Comparison of ENCODE assay signal across 21 cellular contexts in the genomic region with DNA sequence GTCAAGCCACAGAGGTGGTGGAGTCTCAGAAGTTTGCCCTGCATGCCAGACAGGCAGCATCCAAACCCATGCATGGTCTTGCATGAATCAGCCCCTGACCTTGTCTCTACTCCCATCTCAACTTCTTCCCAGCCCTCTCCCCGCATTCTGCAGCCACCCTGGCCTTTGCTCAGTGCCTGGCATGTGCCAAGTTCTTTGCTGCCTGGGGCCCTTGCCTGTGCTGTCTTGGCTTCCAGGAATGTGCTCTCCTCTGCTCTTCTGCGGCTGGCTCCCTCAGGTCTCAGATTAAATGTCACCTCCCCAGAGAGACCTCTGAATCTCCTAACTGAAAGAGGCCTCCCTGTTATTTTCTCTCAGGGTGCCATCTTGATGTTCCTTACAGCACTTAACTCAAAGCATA. TPM values are rescaled to one million over a fixed set of nuclear protein-coding genes. Genes with fewer than 3 reads are reported as not detected.
DNase-seq lines count a peak whose midpoint lies in the region; TF ChIP-seq lines count a peak whose summit lies in the region.
"Had no signal": no experiment of that assay in that cellular context is flagged by ENCODE, and none has a peak within 500 bp of the region (broad histone marks: within the 10 kb centered on the region; RNA-seq: fewer than 3 reads in every experiment).

No MANE protein-coding gene starts in this region.

- H3K4me2 ChIP-seq in neuronal stem cell (ENCODE audit: insufficient read depth, low read length, poor library complexity, severe bottlenecking): no peak overlapping the region
- H3K4me2 ChIP-seq: KMS-11 had no signal

- CTCF ChIA-PET in Caco-2 (lab: Charles Lee): no interaction called here

- no peaks in the 10 kb centered on the region for H3K27me3 Mint-ChIP-seq in Caco-2 (ENCODE audit: insufficient read depth, unreplicated experiment)
- H3K27me3 Mint-ChIP-seq in chondrocyte (ENCODE audit: low read depth): no peaks in the 10 kb centered on the region
- no peaks in the 10 kb centered on the region for H3K27me3 Mint-ChIP-seq in T-helper 2 cell treated with Interferon-gamma antibody and Interleukin-4, amounts not matched to agents 5 μg/mL and 100 μg/mL, for 36 hours (ENCODE audit: low read depth)
- H3K27me3 Mint-ChIP-seq: CD4-positive, CD25-positive, alpha-beta regulatory T cell; naive thymus-derived CD4-positive, alpha-beta T cell had no signal

- POLR2A ChIA-PET in Caco-2 (lab: Charles Lee): no interaction called here

- H3K27me3 ChIP-seq in Caco-2 (replicated peaks; ENCODE audit: control insufficient read depth, insufficient read depth, low read length): no peaks in the 10 kb centered on the region
- H3K27me3 ChIP-seq in neuronal stem cell (ENCODE audit: control insufficient read depth in 3 of 3, insufficient read depth in 3 of 3, low read depth in 1 of 3, low read length in 3 of 3): peaks cover 0 to 6% (median 0%) of the 10 kb centered on the region in 3 experiments
- no peaks in the 10 kb centered on the region for H3K27me3 ChIP-seq in sigmoid colon

- no peak overlapping the region for H2BK12ac ChIP-seq in neuronal stem cell (ENCODE audit: low read length)

- H2BK5ac ChIP-seq in neuronal stem cell (ENCODE audit: low read length): peak overlapping the region; percentile 21

- no peak overlapping the region for H2AK5ac ChIP-seq in neuronal stem cell (ENCODE audit: low read depth, low read length)

- H3K9me3 Mint-ChIP-seq in Caco-2 (ENCODE audit: unreplicated experiment) (no peaks in the 10 kb centered on the region), chondrocyte (ENCODE audit: low read depth) (no peaks in the 10 kb centered on the region)
- H3K9me3 Mint-ChIP-seq in T-helper 2 cell treated with Interferon-gamma antibody and Interleukin-4, amounts not matched to agents 5 μg/mL and 100 μg/mL, for 36 hours: no peaks in the 10 kb centered on the region
- H3K9me3 Mint-ChIP-seq: CD4-positive, CD25-positive, alpha-beta regulatory T cell; naive thymus-derived CD4-positive, alpha-beta T cell had no signal

- intact Hi-C loops in Caco-2 (cut with micrococcal nuclease; ENCODE audit: unreplicated experiment): no loop called here
- intact Hi-C loops in sigmoid colon (cut with DNase I): no loop called here

- H3K4me3 Mint-ChIP-seq in Caco-2 (ENCODE audit: unreplicated experiment) (no peak overlapping the region), chondrocyte (ENCODE audit: unreplicated experiment) (no peak overlapping the region)
- no peak overlapping the region for H3K4me3 Mint-ChIP-seq in T-helper 2 cell treated with Interferon-gamma antibody and Interleukin-4, amounts not matched to agents 5 μg/mL and 100 μg/mL, for 36 hours
- H3K4me3 Mint-ChIP-seq: naive thymus-derived CD4-positive, alpha-beta T cell; T-helper 17 cell had no signal

- H3K9me3 ChIP-seq in Caco-2 (no peaks in the 10 kb centered on the region), neuronal stem cell (replicated peaks in 1 of 2; ENCODE audit: control insufficient read depth in 2 of 2, insufficient read depth in 1 of 2, low read depth in 1 of 2, low read length in 2 of 2) (no peaks in the 10 kb centered on the region), sigmoid colon (no peaks in the 10 kb centered on the region)

- no peak overlapping the region for H2BK120ac ChIP-seq in neuronal stem cell (ENCODE audit: low read depth, low read length)

- no peak overlapping the region for H3K9ac ChIP-seq in neuronal stem cell (ENCODE audit: low read depth, low read length, poor library complexity)
- H3K9ac ChIP-seq: KMS-11 had no signal

- no peak overlapping the region for H3K18ac ChIP-seq in neuronal stem cell (ENCODE audit: low read length)

- H3K27ac ChIP-seq in neuronal stem cell (replicated peaks; ENCODE audit: low read length): no peak overlapping the region
- no peak overlapping the region for H3K27ac ChIP-seq in sigmoid colon
- H3K27ac ChIP-seq: KMS-11 had no signal

- no peak overlapping the region for H2BK15ac ChIP-seq in neuronal stem cell (ENCODE audit: low read length)

- H3K4ac ChIP-seq in neuronal stem cell (ENCODE audit: low read length): no peak overlapping the region

- no peaks in the 10 kb centered on the region for H3K79me1 ChIP-seq in neuronal stem cell (ENCODE audit: low read depth, low read length)

- H3K4me1 Mint-ChIP-seq in Caco-2 (ENCODE audit: low read depth, unreplicated experiment) (peaks cover 7% of the 10 kb centered on the region), chondrocyte (ENCODE audit: low read depth) (peaks cover 21% of the 10 kb centered on the region)
- H3K4me1 Mint-ChIP-seq in T-helper 2 cell treated with Interferon-gamma antibody and Interleukin-4, amounts not matched to agents 5 μg/mL and 100 μg/mL, for 36 hours (ENCODE audit: low read depth): no peaks in the 10 kb centered on the region
- H3K4me1 Mint-ChIP-seq: CD4-positive, CD25-positive, alpha-beta regulatory T cell had no signal

- TF ChIP-seq POLR2A in sigmoid colon (IDR thresholded peaks at IDR 0.05): no peak

- H3K4me1 ChIP-seq in Caco-2: peaks cover 8% of the 10 kb centered on the region; the same call in 1 of the 2 replicates
- peaks cover 5 to 6% of the 10 kb centered on the region in 2 donors for H3K4me1 ChIP-seq in neuronal stem cell (ENCODE audit: control insufficient read depth in 2 of 2, insufficient read depth in 1 of 2, low read depth in 1 of 2, low read length in 2 of 2)
- H3K4me1 ChIP-seq in sigmoid colon: no peaks in the 10 kb centered on the region

- H4K91ac ChIP-seq in neuronal stem cell (ENCODE audit: low read depth, low read length, poor library complexity): no peak overlapping the region

- DNase-seq in Caco-2 (no peak), NCI-H69 (lab: John Stamatoyannopoulos, UW) (peak; percentile 11), chondrocyte (ENCODE audit: low spot score) (no peak), neuronal stem cell (ENCODE audit: low spot score) (no peak), NK-92 (lab: John Stamatoyannopoulos, UW; ENCODE audit: unreplicated experiment) (no peak), sigmoid colon (no peak), NCI-H524 (lab: John Stamatoyannopoulos, UW) (no peak)
- no peak for DNase-seq in T-helper 2 cell treated with Interferon-gamma antibody and Interleukin-4, amounts not matched to agents 5 μg/mL and 100 μg/mL, for 36 hours (ENCODE audit: low spot score)
- DNase-seq: activated gamma-delta T cell treated with Interleukin-2 at 50 U/mL for 16 hours; anterior cingulate cortex; CD4-positive, CD25-positive, alpha-beta regulatory T cell; DND-41; glutamatergic neuron; naive thymus-derived CD4-positive, alpha-beta T cell; NCI-H1105; NCI-H2227 treated with DMSO at 0.1 percent for 48 hours; NK-92 treated with Interleukin-12 subunit alpha and Interleukin-12 subunit beta, amount 100 ng/mL, for 24 hours; stimulated activated naive CD8-positive, alpha-beta T cell treated with anti-CD3 and anti-CD28 coated beads, Interleukin-15, Interleukin-2, amounts not matched to agents 100 U/mL and 50 U/mL, for 24 hours; T-helper 17 cell had no signal

- no peak overlapping the region for H3K14ac ChIP-seq in neuronal stem cell (ENCODE audit: low read length)

- no peak overlapping the region for H2AFZ ChIP-seq in neuronal stem cell (ENCODE audit: low read length)

- no peak overlapping the region for H3K23ac ChIP-seq in neuronal stem cell (ENCODE audit: low read depth, low read length, poor library complexity)

- no peak overlapping the region for H4K8ac ChIP-seq in neuronal stem cell (ENCODE audit: low read depth, low read length)

- TF ChIP-seq CTCF in Caco-2 (IDR thresholded peaks at IDR 0.05; ENCODE audit: insufficient read depth in 1 of 2, low read depth in 1 of 2, low read length in 1 of 2, severe bottlenecking in 1 of 2, unreplicated experiment in 1 of 2): no peak
- no peak for TF ChIP-seq CTCF in chondrocyte (IDR thresholded peaks at IDR 0.05)
- no peak for TF ChIP-seq CTCF in sigmoid colon (IDR thresholded peaks at IDR 0.05)

- WGBS in neuronal stem cell (ENCODE audit: extremely low coverage in 2 of 2, insufficient read length in 2 of 2, insufficient replicate concordance in 1 of 2), 2 donors: no CpG with 5 or more reads among the region's 2 CpGs
- 91 to 93% methylated on average over 2 of the region's 2 CpGs for WGBS in sigmoid colon, 2 donors

- H3K4me3 ChIP-seq in Caco-2 (ENCODE audit: low read depth, low read length) (no peak overlapping the region), neuronal stem cell (ENCODE audit: low read length in 2 of 2) (no peak overlapping the region), sigmoid colon (no peak overlapping the region)
- H3K4me3 ChIP-seq: lung had no signal

- H3K27ac Mint-ChIP-seq in Caco-2 (ENCODE audit: unreplicated experiment): peak overlapping the region; percentile 34
- H3K27ac Mint-ChIP-seq in chondrocyte (ENCODE audit: unreplicated experiment): peak overlapping the region; percentile 54
- no peak overlapping the region for H3K27ac Mint-ChIP-seq in T-helper 2 cell treated with Interferon-gamma antibody and Interleukin-4, amounts not matched to agents 5 μg/mL and 100 μg/mL, for 36 hours
- H3K27ac Mint-ChIP-seq: CD4-positive, CD25-positive, alpha-beta regulatory T cell; naive thymus-derived CD4-positive, alpha-beta T cell; T-helper 17 cell had no signal

- H3K36me3 Mint-ChIP-seq in Caco-2 (ENCODE audit: insufficient read depth, unreplicated experiment) (no peaks in the 10 kb centered on the region), chondrocyte (ENCODE audit: low read depth) (no peaks in the 10 kb centered on the region)
- no peaks in the 10 kb centered on the region for H3K36me3 Mint-ChIP-seq in T-helper 2 cell treated with Interferon-gamma antibody and Interleukin-4, amounts not matched to agents 5 μg/mL and 100 μg/mL, for 36 hours (ENCODE audit: low read depth)
- H3K36me3 Mint-ChIP-seq: CD4-positive, CD25-positive, alpha-beta regulatory T cell; naive thymus-derived CD4-positive, alpha-beta T cell had no signal

- H3K36me3 ChIP-seq in Caco-2 (ENCODE audit: control insufficient read depth, insufficient read depth, low read length) (no peaks in the 10 kb centered on the region), neuronal stem cell (replicated peaks in 1 of 2; ENCODE audit: control insufficient read depth in 2 of 2, insufficient read depth in 2 of 2, low read length in 2 of 2) (no peaks in the 10 kb centered on the region), sigmoid colon (peaks cover 0 to 10% (median 0%) of the 10 kb centered on the region in 4 donors)

- TF ChIP-seq EP300 in sigmoid colon (IDR thresholded peaks at IDR 0.05): no peak

- no TSS peak for BruUV-seq in Caco-2 (replicated peaks; lab: Mats Ljungman, UMichigan)

RNA-seq across cellular contexts. Expression of gene DRC3, which starts 17.6 kb away (rescaled TPM):
- total RNA-seq in Caco-2 (2022): 1.6 and 2.1 TPM in 2 replicates
- total RNA-seq in chondrocyte: 1.2 to 2.6 TPM (median 1.5 TPM) in 3 replicates
- polyA plus RNA-seq in neuronal stem cell (2013, experiment 1 of 2): 1.1 TPM
- 0.62 TPM for polyA plus RNA-seq in neuronal stem cell (2013, experiment 2 of 2)
- total RNA-seq in sigmoid colon: 1 to 10 TPM in 3 of 4 donors, under 1 TPM in 1; 0.36 to 6.1 (median 1.8) TPM
- polyA plus RNA-seq in sigmoid colon: under 1 TPM in 1 of 3 donors, not detected in 2; 0.83 TPM
- total RNA-seq: CD4-positive, CD25-positive, alpha-beta regulatory T cell; T-helper 17 cell had no signal
- polyA plus RNA-seq: CD4-positive, CD25-positive, alpha-beta regulatory T cell had no signal

RNA-seq across cellular contexts. Expression of gene TOM1L2, which starts 18.1 kb away (rescaled TPM):
- total RNA-seq in Caco-2 (2022) (35.5 and 43.3 TPM in 2 replicates), chondrocyte (55.0 to 60.2 TPM (median 56.1 TPM) in 3 replicates), sigmoid colon (100 to 1,000 TPM in 1 of 4 donors, 10 to 100 TPM in 3; 38.2 to 215 (median 66.2) TPM)
- 11.3 TPM for polyA plus RNA-seq in neuronal stem cell (2013, experiment 1 of 2)
- polyA plus RNA-seq in neuronal stem cell (2013, experiment 2 of 2): 12.2 TPM
- 10 to 100 TPM; 13.8 to 43.3 (median 29.6) TPM for polyA plus RNA-seq in sigmoid colon

RNA-seq across cellular contexts. Expression of gene ATPAF2, which starts 48.7 kb away (rescaled TPM):
- total RNA-seq in Caco-2 (2022) (37.9 and 40.3 TPM in 2 replicates), chondrocyte (18.0 to 19.3 TPM (median 18.4 TPM) in 3 replicates), sigmoid colon (10 to 100 TPM; 10.3 to 28.8 (median 15.3) TPM)
- polyA plus RNA-seq in neuronal stem cell (2013, experiment 1 of 2): 18.5 TPM
- 19.0 TPM for polyA plus RNA-seq in neuronal stem cell (2013, experiment 2 of 2)
- polyA plus RNA-seq in sigmoid colon: 10 to 100 TPM; 17.4 to 28.1 (median 26.8) TPM

RNA-seq across cellular contexts. Expression of gene GID4, which starts 48.9 kb away (rescaled TPM):
- total RNA-seq in Caco-2 (2022) (12.7 and 14.0 TPM in 2 replicates), chondrocyte (9.7 to 10.5 TPM (median 9.8 TPM) in 3 replicates), sigmoid colon (10 to 100 TPM; 20.0 to 25.2 (median 23.9) TPM)
- polyA plus RNA-seq in neuronal stem cell (2013, experiment 1 of 2): 9.7 TPM
- polyA plus RNA-seq in neuronal stem cell (2013, experiment 2 of 2): 10.5 TPM
- 1 to 10 TPM; 2.8 to 4.2 (median 3.8) TPM for polyA plus RNA-seq in sigmoid colon
